Comparison of ENCODE assay signal across 33 cellular contexts in the genomic region with DNA sequence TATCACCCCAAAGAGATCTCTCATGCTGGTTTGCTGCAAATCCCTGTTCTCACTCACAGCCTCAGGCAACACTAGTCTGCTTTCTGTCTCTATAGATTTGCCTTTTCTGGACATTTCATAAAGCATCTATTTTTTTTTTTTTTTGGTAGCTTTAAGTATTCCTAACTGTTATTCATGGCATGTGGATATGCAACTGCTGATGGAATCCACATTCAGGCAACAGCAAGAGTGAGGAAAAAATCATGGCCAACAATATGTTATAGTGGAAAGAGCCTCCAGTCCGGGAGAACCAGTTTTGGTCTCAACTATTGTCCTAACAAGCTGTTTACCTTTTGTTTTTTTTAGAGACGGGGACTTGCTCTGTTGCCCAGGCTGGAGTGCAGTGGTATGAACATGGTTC. TPM values are rescaled to one million over a fixed set of nuclear protein-coding genes. Genes with fewer than 3 reads are reported as not detected.
"Had no signal": no experiment of that assay in that cellular context is flagged by ENCODE, and none has a peak within 500 bp of the region (broad histone marks: within the 10 kb centered on the region; RNA-seq: fewer than 3 reads in every experiment).

No MANE protein-coding gene starts in this region.

- H3K9me3 ChIP-seq: adrenal gland, body of pancreas, breast epithelium had no signal

- H3K4me1 ChIP-seq: adrenal gland, body of pancreas, breast epithelium had no signal

- ATAC-seq: activated CD8-positive, alpha-beta T cell treated with anti-CD3 and anti-CD28 coated beads for 36 hours; activated naive CD8-positive, alpha-beta T cell treated with anti-CD3 and anti-CD28 coated beads, Interleukin-2, amount 50 U/mL, for 24 hours; activated T-cell treated with anti-CD3 and anti-CD28 coated beads, Interleukin-2, amount 50 U/mL, for 4 hours; activated T-cell treated with anti-CD3 and anti-CD28 coated beads, Interleukin-2, amount 50 U/mL, for 72 hours; activated T-helper 17 cell treated with anti-CD3 and anti-CD28 coated beads, Interleukin-2, amount 50 U/mL, for 72 hours; body of pancreas had no signal

- H3K36me3 ChIP-seq: adrenal gland, brain microvascular endothelial cell, breast epithelium had no signal

- H3K4me3 ChIP-seq: adrenal gland, body of pancreas, breast epithelium had no signal

- DNase-seq: activated B cell treated with CpG ODN at 0.5 μM for 24 hours; activated CD4-positive, alpha-beta memory T cell treated with anti-CD3 and anti-CD28 coated beads for 36 hours; activated CD4-positive, alpha-beta T cell treated with anti-CD3 and anti-CD28 coated beads for 4 hours; activated CD4-positive, alpha-beta T cell treated with anti-CD3 and anti-CD28 coated beads, Interleukin-2, amount 10 ng/mL, durations not matched to agents 24 days and 14 days; activated CD4-positive, alpha-beta T cell treated with anti-CD3 and anti-CD28 coated beads, Interleukin-2, amount 50 U/mL, for 1 hour; activated CD4-positive, alpha-beta T cell treated with anti-CD3 and anti-CD28 coated beads, Interleukin-2, amount 50 U/mL, for 4 hours; activated CD4-positive, CD25-positive, alpha-beta regulatory T cell treated with anti-CD3 and anti-CD28 coated beads, Interleukin-2, amount 50 U/mL, for 72 hours; activated CD8-positive, alpha-beta memory T cell treated with anti-CD3 and anti-CD28 coated beads, Interleukin-2, amount 50 U/mL, for 4 hours; activated CD8-positive, alpha-beta T cell treated with anti-CD3 and anti-CD28 coated beads for 36 hours; activated effector memory CD4-positive, alpha-beta T cell treated with anti-CD3 and anti-CD28 coated beads, Interleukin-2, amount 50 U/mL, for 16 hours; activated gamma-delta T cell treated with Interleukin-2 at 50 U/mL for 16 hours; activated naive CD4-positive, alpha-beta T cell; activated naive CD4-positive, alpha-beta T cell treated with anti-CD3 and anti-CD28 coated beads for 36 hours; activated naive CD4-positive, alpha-beta T cell treated with anti-CD3 and anti-CD28 coated beads, Interleukin-2, amount 50 U/mL, for 16 hours; activated naive CD8-positive, alpha-beta T cell treated with anti-CD3 and anti-CD28 coated beads, Interleukin-2, amount 10 ng/mL, durations not matched to agents 7 days and 5 days; activated naive CD8-positive, alpha-beta T cell treated with anti-CD3 and anti-CD28 coated beads, Interleukin-2, amount 50 U/mL, for 24 hours; activated T-cell treated with anti-CD3 and anti-CD28 coated beads for 4 hours; activated T-cell treated with anti-CD3 and anti-CD28 coated beads, Interleukin-2, amount 50 U/mL, for 1 hour; activated T-cell treated with anti-CD3 and anti-CD28 coated beads, Interleukin-2, amount 50 U/mL, for 4 hours; activated T-cell treated with anti-CD3 and anti-CD28 coated beads, Interleukin-2, amount 50 U/mL, for 72 hours; adrenal gland; amniotic stem cell; aorta; body of pancreas; brain microvascular endothelial cell; central memory CD4-positive, alpha-beta T cell; T-helper 1 cell; T-helper 2 cell; T-helper 9 cell had no signal

RNA-seq across cellular contexts. Expression of gene TMEM150C, which starts 27.1 kb away (rescaled TPM):
- total RNA-seq: activated B cell treated with CpG ODN at 0.5 μM for 24 hours; activated CD4-positive, alpha-beta memory T cell treated with anti-CD3 and anti-CD28 coated beads for 36 hours; activated CD4-positive, alpha-beta T cell treated with anti-CD3 and anti-CD28 coated beads, Interleukin-2, amount 10 ng/mL, durations not matched to agents 24 days and 14 days; activated CD8-positive, alpha-beta memory T cell treated with anti-CD3 and anti-CD28 coated beads for 36 hours; activated CD8-positive, alpha-beta T cell treated with anti-CD3 and anti-CD28 coated beads for 36 hours; activated naive CD4-positive, alpha-beta T cell treated with anti-CD3 and anti-CD28 coated beads for 36 hours; activated naive CD8-positive, alpha-beta T cell treated with anti-CD3 and anti-CD28 coated beads, Interleukin-2, amount 10 ng/mL, durations not matched to agents 7 days and 5 days; activated T-helper 1 cell treated with anti-CD3 and anti-CD28 coated beads, Interleukin-12 subunit alpha, Interleukin-12 subunit beta, Interleukin-2, Interleukin-4 antibody, amounts not matched to agents 30 ng/mL and 10 ng/mL and 1 ng/mL, durations not matched to agents 14 hours and 24 hours and 36 hours; activated T-helper 17 cell treated with anti-CD3 and anti-CD28 coated beads, Interleukin-2, amount 50 U/mL, for 72 hours had no signal
